In the genomic region with DNA sequence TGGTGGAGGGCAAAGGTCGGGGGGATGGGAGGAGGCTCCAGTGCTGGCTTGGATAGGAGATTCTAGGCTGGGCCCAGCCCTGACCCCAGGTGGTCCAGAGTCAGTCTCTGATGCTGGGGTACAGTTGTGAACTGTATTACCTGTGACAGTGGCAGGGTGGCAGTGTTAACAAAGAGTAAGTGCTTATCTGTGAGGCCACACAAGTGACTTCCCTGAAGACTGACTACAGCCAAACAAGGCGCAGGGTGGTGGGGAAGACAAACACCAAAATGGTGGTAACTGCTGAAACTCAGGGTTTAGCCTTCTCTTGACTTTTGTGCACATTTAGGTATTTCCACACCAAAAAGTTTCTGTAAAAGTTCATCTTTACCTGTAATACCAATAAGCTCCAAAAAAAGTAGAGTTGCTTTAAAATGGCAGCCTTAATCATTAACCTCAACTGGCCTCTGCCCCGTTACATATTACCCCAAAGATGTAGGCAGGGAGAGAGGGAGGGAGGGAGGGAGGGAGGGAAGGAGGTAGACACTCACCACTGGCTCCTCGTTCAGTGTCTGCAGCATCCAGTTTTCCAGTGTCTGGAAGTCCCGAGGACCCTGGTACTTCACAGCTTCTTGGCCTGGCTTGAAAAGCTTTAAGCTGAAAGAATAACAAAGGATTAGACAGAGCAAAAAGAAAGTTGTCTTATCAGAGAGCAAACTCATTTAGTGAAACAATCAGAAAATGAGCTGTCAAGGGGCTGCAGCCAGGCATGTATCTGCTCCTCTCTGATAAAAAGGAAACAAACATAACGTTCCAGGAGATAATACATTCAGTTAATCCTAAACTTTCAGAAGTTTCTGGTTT, we compare ENCODE assay signal across 8 cellular contexts. TPM values are rescaled to one million over a fixed set of nuclear protein-coding genes. Genes with fewer than 3 reads are reported as not detected.
DNase-seq lines count a peak whose midpoint lies in the region; ATAC-seq, FAIRE-seq and TF ChIP-seq lines count a peak whose summit lies in the region.

No MANE protein-coding gene starts in this region.

- H4K20me1 ChIP-seq in PC-3 (ENCODE audit: low read length) = peaks cover 4% of the 10 kb centered on the region; the same call in 1 of the 2 replicates

- no peak overlapping the region for H3K4me3 ChIP-seq in PC-3 (ENCODE audit: low read length)

- H2AFZ ChIP-seq in PC-3 (ENCODE audit: low read length) = no peak overlapping the region

- intact Hi-C loops in PC-3 (cut with micrococcal nuclease) = no loop called here

- H3K4me1 ChIP-seq in PC-3 (ENCODE audit: insufficient read depth, low read length) = no peaks in the 10 kb centered on the region; the same call in 1 of the 2 replicates

- no peak for DNase-seq in D721Med (ENCODE audit: insufficient read length, low spot score)
- peak; percentile 24 for DNase-seq in PC-3
- DNase-seq in kidney tubule cell (ENCODE audit: low spot score) = peak; percentile 61
- no peak for DNase-seq in SIG-M5 (lab: John Stamatoyannopoulos, UW)
- no peak for DNase-seq in DMS79 treated with DMSO at 0.1 percent for 48 hours (lab: John Stamatoyannopoulos, UW)
- DNase-seq in NCI-H2107 (lab: John Stamatoyannopoulos, UW) = no peak

- no TSS peak for BruUV-seq in PC-3 (replicated peaks; lab: Mats Ljungman, UMichigan)

- no peak overlapping the region for H3K4me2 ChIP-seq in PC-3 (ENCODE audit: low read length)

- H3K36me3 ChIP-seq in PC-3 (ENCODE audit: low read depth, low read length) = peaks cover 75% of the 10 kb centered on the region

- POLR2A ChIA-PET in PC-3 (lab: Charles Lee; ENCODE audit: unreplicated experiment) = interaction anchor here (0.5 kb wide), 1 partner anchor 203 kb away, joined by 20 read pairs; a partner anchor contains a TSS

- H3K27ac ChIP-seq in PC-3 (ENCODE audit: low read length) = no peak overlapping the region

- 0 out of 2 replicates have a peak, but pooled peaks cover 6% of the 10 kb centered on the region for H3K79me2 ChIP-seq in PC-3 (ENCODE audit: low read length)

- no peak for FAIRE-seq in D721Med (lab: Jason Lieb, UNC)

- CTCF ChIA-PET in PC-3 (lab: Charles Lee) = interaction anchor here (0.6 kb wide), 1 partner anchor 107 kb away, joined by 3 read pairs; no protein-coding TSS in a partner anchor

- no peaks in the 10 kb centered on the region for H3K9me2 ChIP-seq in PC-3 (replicated peaks; ENCODE audit: low read length)

- ATAC-seq in GM21737 (IDR thresholded peaks at IDR 0.05; ENCODE audit: unreplicated experiment) (peak; percentile 38), PC-3 (0 out of 2 replicates have a peak, but pooled peaks have one; percentile 52), GM19397 (IDR thresholded peaks at IDR 0.05; ENCODE audit: unreplicated experiment) (no peak)

- TF ChIP-seq CTCF in D721Med (IDR thresholded peaks at IDR 0.05; ENCODE audit: insufficient read depth, missing control alignments) (peak; percentile 26), PC-3 (conservative IDR thresholded peaks at IDR 0.05; ENCODE audit: low read depth, low read length) (peak; percentile 49; the same call in 1 of the 2 replicates)

- no peaks in the 10 kb centered on the region for H3K27me3 ChIP-seq in PC-3 (ENCODE audit: low read length)

- H3K9me3 ChIP-seq in PC-3 (ENCODE audit: low read length) = no peaks in the 10 kb centered on the region

- H3F3A ChIP-seq in PC-3 (ENCODE audit: low read length, unreplicated experiment) = no peaks in the 10 kb centered on the region

- H3K9ac ChIP-seq in PC-3 (ENCODE audit: low read length) = no peak overlapping the region

RNA-seq across cellular contexts. Expression of a gene that starts 11.3 kb away (rescaled TPM):
- 218 and 221 TPM in 2 replicates for total RNA-seq in PC-3 (2014; rRNA removed)

Comparison
In these comparisons a context has a peak if more than half of its experiments do, and no peak if none do; other contexts are left out.
1. DNase-seq: peak in PC-3 (single experiment) and kidney tubule cell (single experiment); none in D721Med (single experiment), SIG-M5 (single experiment), DMS79 treated with DMSO at 0.1 percent for 48 hours (single experiment) and NCI-H2107 (single experiment).